ENCODE assay signal across 18 cellular contexts in the genomic region with DNA sequence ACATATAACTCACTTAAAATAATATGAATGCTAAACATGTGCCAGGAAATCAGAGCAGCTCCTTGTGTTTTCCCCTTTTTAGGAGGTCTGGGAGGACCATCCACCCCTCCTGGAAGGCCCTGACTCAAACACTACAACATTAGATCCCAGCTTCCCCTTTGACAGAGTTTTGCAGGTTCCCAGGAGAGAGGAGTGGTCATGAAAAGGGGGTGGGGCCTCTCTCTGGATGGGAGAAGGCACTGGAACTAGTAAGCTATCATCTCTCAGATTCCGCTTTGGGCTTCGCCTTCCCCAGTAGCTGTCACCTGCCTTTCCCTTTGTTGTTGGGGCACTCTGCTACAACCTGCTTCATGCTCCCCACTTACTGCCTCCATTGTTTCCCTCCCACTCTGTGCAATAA.
"Had no signal": no experiment of that assay in that cellular context is flagged by ENCODE, and none has a peak within 500 bp of the region (broad histone marks: within the 10 kb centered on the region; RNA-seq: fewer than 3 reads in every experiment).

No MANE protein-coding gene starts in this region.

- H3K9me3 ChIP-seq: testis had no signal

- ATAC-seq: activated naive CD8-positive, alpha-beta T cell treated with anti-CD3 and anti-CD28 coated beads, Interleukin-2, amount 50 U/mL, for 24 hours; left ventricle myocardium superior; natural killer cell had no signal

- DNase-seq: activated CD4-positive, CD25-positive, alpha-beta regulatory T cell treated with anti-CD3 and anti-CD28 coated beads, Interleukin-2, amount 50 U/mL, for 72 hours; activated naive CD4-positive, alpha-beta T cell treated with Interleukin-2 at 50 U/mL for 16 hours; activated naive CD8-positive, alpha-beta T cell treated with anti-CD3 and anti-CD28 coated beads, Interleukin-2, amount 50 U/mL, for 24 hours; foreskin fibroblast; glutamatergic neuron; hypothalamus; left ventricle myocardium superior; natural killer cell; right cardiac atrium; small intestine; stimulated activated CD4-positive, alpha-beta T cell treated with anti-CD3 and anti-CD28 coated beads, Interleukin-4, amount 100 ng/mL, for 24 hours; testis had no signal

- H3K27me3 Mint-ChIP-seq: activated CD4-positive, alpha-beta memory T cell treated with anti-CD3 and anti-CD28 coated beads for 36 hours; activated naive CD8-positive, alpha-beta T cell treated with anti-CD3 and anti-CD28 coated beads, Interleukin-2, amount 50 U/mL, for 24 hours; memory B cell; progenitor cell of endocrine pancreas; stimulated activated naive CD8-positive, alpha-beta T cell treated with anti-CD3 and anti-CD28 coated beads, Interleukin-15, Interleukin-2, amounts not matched to agents 100 ng/mL and 50 ng/mL, for 24 hours had no signal

- H3K27me3 ChIP-seq: ascending aorta, breast epithelium, testis had no signal

- H3K27ac ChIP-seq: ascending aorta, breast epithelium, testis had no signal

- H3K27ac Mint-ChIP-seq: activated CD4-positive, alpha-beta memory T cell treated with anti-CD3 and anti-CD28 coated beads for 36 hours; activated naive CD8-positive, alpha-beta T cell treated with anti-CD3 and anti-CD28 coated beads, Interleukin-2, amount 50 U/mL, for 24 hours; memory B cell; natural killer cell; progenitor cell of endocrine pancreas; stimulated activated naive CD8-positive, alpha-beta T cell treated with anti-CD3 and anti-CD28 coated beads, Interleukin-15, Interleukin-2, amounts not matched to agents 100 ng/mL and 50 ng/mL, for 24 hours had no signal

- H3K4me1 Mint-ChIP-seq: activated naive CD8-positive, alpha-beta T cell treated with anti-CD3 and anti-CD28 coated beads, Interleukin-2, amount 50 U/mL, for 24 hours; natural killer cell had no signal

- H3K4me3 Mint-ChIP-seq: activated CD4-positive, alpha-beta memory T cell treated with anti-CD3 and anti-CD28 coated beads for 36 hours; activated naive CD8-positive, alpha-beta T cell treated with anti-CD3 and anti-CD28 coated beads, Interleukin-2, amount 50 U/mL, for 24 hours; memory B cell; natural killer cell; stimulated activated naive CD8-positive, alpha-beta T cell treated with anti-CD3 and anti-CD28 coated beads, Interleukin-15, Interleukin-2, amounts not matched to agents 100 ng/mL and 50 ng/mL, for 24 hours had no signal
